In genomic region chr3:86814321-86814720, GRCh38 we compare ENCODE assay signal across 15 cellular contexts.
DNase-seq lines count a peak whose midpoint lies in the region; TF ChIP-seq lines count a peak whose summit lies in the region.
"Had no signal": no experiment of that assay in that cellular context is flagged by ENCODE, and none has a peak within 500 bp of the region (broad histone marks: within the 10 kb centered on the region; RNA-seq: fewer than 3 reads in every experiment).

No MANE protein-coding gene starts in this region.

- no peak for TF ChIP-seq POLR2A in suprapubic skin (IDR thresholded peaks at IDR 0.05)

- no peaks in the 10 kb centered on the region for H3K9me3 ChIP-seq in HUES48 (ENCODE audit: control insufficient read depth, insufficient read depth, low read length)
- H3K9me3 ChIP-seq in ectodermal cell (ENCODE audit: control insufficient read depth, low read length) = no peaks in the 10 kb centered on the region
- no peaks in the 10 kb centered on the region for H3K9me3 ChIP-seq in mesodermal cell (ENCODE audit: control insufficient read depth, low read length)
- no peaks in the 10 kb centered on the region for H3K9me3 ChIP-seq in suprapubic skin
- H3K9me3 ChIP-seq: BE2C had no signal

- no peak overlapping the region for H3K27ac Mint-ChIP-seq in nephron progenitor cell
- H3K27ac Mint-ChIP-seq: CD4-positive, alpha-beta memory T cell had no signal

- H3K4me3 Mint-ChIP-seq in nephron progenitor cell = no peak overlapping the region
- H3K4me3 Mint-ChIP-seq: CD4-positive, alpha-beta memory T cell had no signal

- H3K36me3 Mint-ChIP-seq in nephron progenitor cell (ENCODE audit: low read depth) = no peaks in the 10 kb centered on the region
- H3K36me3 Mint-ChIP-seq: CD4-positive, alpha-beta memory T cell had no signal

- H3K27me3 Mint-ChIP-seq in nephron progenitor cell (ENCODE audit: low read depth, poor library complexity) = no peaks in the 10 kb centered on the region
- H3K27me3 Mint-ChIP-seq: CD4-positive, alpha-beta memory T cell had no signal

- no peak overlapping the region for H3K9ac ChIP-seq in HUES48 (ENCODE audit: low read depth, low read length)

- peak overlapping the region; percentile 85 for H3K27ac ChIP-seq in HUES48 (ENCODE audit: low read depth, low read length)
- H3K27ac ChIP-seq in ectodermal cell (ENCODE audit: insufficient read depth, low read depth, low read length, poor library complexity, severe bottlenecking) = peak overlapping the region; percentile 61
- peak overlapping the region; percentile 52 for H3K27ac ChIP-seq in mesodermal cell (ENCODE audit: low read depth, low read length, severe bottlenecking)
- H3K27ac ChIP-seq in suprapubic skin = no peak overlapping the region

- H3K9me3 Mint-ChIP-seq in nephron progenitor cell = no peaks in the 10 kb centered on the region

- H3K4me1 ChIP-seq in HUES48 (ENCODE audit: control insufficient read depth, insufficient read depth, low read length) = peaks cover 25% of the 10 kb centered on the region
- peaks cover 4% of the 10 kb centered on the region for H3K4me1 ChIP-seq in ectodermal cell (ENCODE audit: control insufficient read depth, insufficient read depth, low read length)
- no peaks in the 10 kb centered on the region for H3K4me1 ChIP-seq in mesodermal cell (ENCODE audit: control insufficient read depth, insufficient read depth, low read length, poor library complexity, severe bottlenecking)
- H3K4me1 ChIP-seq in suprapubic skin = no peaks in the 10 kb centered on the region
- H3K4me1 ChIP-seq: BE2C had no signal

- no peak overlapping the region for H3K4me3 ChIP-seq in HUES48 (ENCODE audit: low read depth, low read length)
- no peak overlapping the region for H3K4me3 ChIP-seq in ectodermal cell (ENCODE audit: insufficient read depth, low read depth, low read length)
- no peak overlapping the region for H3K4me3 ChIP-seq in mesodermal cell (ENCODE audit: extremely low read depth, insufficient read depth, low read length, poor library complexity, severe bottlenecking)
- H3K4me3 ChIP-seq in suprapubic skin = no peak overlapping the region

- no peaks in the 10 kb centered on the region for H3K36me3 ChIP-seq in HUES48 (ENCODE audit: control insufficient read depth, insufficient read depth, low read length)
- no peaks in the 10 kb centered on the region for H3K36me3 ChIP-seq in ectodermal cell (ENCODE audit: control insufficient read depth, insufficient read depth, low read length)
- no peaks in the 10 kb centered on the region for H3K36me3 ChIP-seq in mesodermal cell (ENCODE audit: control insufficient read depth, insufficient read depth, low read length)
- no peaks in the 10 kb centered on the region for H3K36me3 ChIP-seq in suprapubic skin
- H3K36me3 ChIP-seq: BE2C had no signal

- DNase-seq in retina = peak; percentile 15
- DNase-seq in stimulated activated CD4-positive, alpha-beta T cell treated with anti-CD3 and anti-CD28 coated beads, Interleukin-4, amount 100 ng/mL, for 24 hours = no peak
- no peak for DNase-seq in nephron progenitor cell
- no peak for DNase-seq in suprapubic skin (ENCODE audit: low spot score in 2 of 2)
- DNase-seq in DMS53 treated with DMSO at 0.1 percent for 48 hours (lab: John Stamatoyannopoulos, UW; ENCODE audit: unreplicated experiment) = no peak
- DNase-seq: BE2C; CD4-positive, alpha-beta memory T cell; MV-4-11; NCI-H1417 treated with DMSO at 0.1 percent for 48 hours; NCI-H2029 treated with DMSO at 0.1 percent for 48 hours; NCI-H524 treated with DMSO at 0.1 percent for 48 hours; OCI-M1 had no signal

- H3K27me3 ChIP-seq in HUES48 (ENCODE audit: control insufficient read depth, insufficient read depth, low read length) (no peaks in the 10 kb centered on the region), ectodermal cell (ENCODE audit: control insufficient read depth, insufficient read depth, low read length, poor library complexity, severe bottlenecking) (no peaks in the 10 kb centered on the region), suprapubic skin (no peaks in the 10 kb centered on the region)

- WGBS in ectodermal cell, 2 experiments = 50 to 72% methylated on average over 4 of the region's 4 CpGs
- WGBS in mesodermal cell (ENCODE audit: insufficient coverage in 2 of 2), 2 experiments = 93 to 100% methylated on average over 1 to 2 of the region's 4 CpGs
- 91% methylated on average over 4 of the region's 4 CpGs for WGBS in suprapubic skin

- TF ChIP-seq CTCF in nephron progenitor cell (IDR thresholded peaks at IDR 0.05) (no peak), suprapubic skin (IDR thresholded peaks at IDR 0.05) (no peak)

- H3K4me1 Mint-ChIP-seq in nephron progenitor cell = no peaks in the 10 kb centered on the region
- H3K4me1 Mint-ChIP-seq: CD4-positive, alpha-beta memory T cell had no signal

- TF ChIP-seq EP300 in suprapubic skin (IDR thresholded peaks at IDR 0.05) = no peak
